34 cellular contexts compared by ENCODE assay signal in genomic region chr20:15370370-15370769, GRCh38.
"Had no signal": no experiment of that assay in that cellular context is flagged by ENCODE, and none has a peak within 500 bp of the region (broad histone marks: within the 10 kb centered on the region; RNA-seq: fewer than 3 reads in every experiment).

No MANE protein-coding gene starts in this region.

- H3K36me3 ChIP-seq: adrenal gland, ascending aorta, brain microvascular endothelial cell, breast epithelium, cardiac muscle cell had no signal

- ATAC-seq: activated naive CD4-positive, alpha-beta T cell treated with anti-CD3 and anti-CD28 coated beads, Interleukin-2, amount 50 U/mL, for 72 hours; activated naive CD8-positive, alpha-beta T cell treated with anti-CD3 and anti-CD28 coated beads, Interleukin-2, amount 50 U/mL, for 24 hours; activated T-cell treated with anti-CD3 and anti-CD28 coated beads, Interleukin-2, amount 50 U/mL, for 4 hours; activated T-cell treated with anti-CD3 and anti-CD28 coated beads, Interleukin-2, amount 50 U/mL, for 72 hours; activated T-helper 17 cell treated with anti-CD3 and anti-CD28 coated beads, Interleukin-2, amount 50 U/mL, for 72 hours; body of pancreas had no signal

- H3K4me1 ChIP-seq: adrenal gland, ascending aorta, body of pancreas, breast epithelium had no signal

- H3K27ac ChIP-seq: adrenal gland, ascending aorta, body of pancreas, brain microvascular endothelial cell, breast epithelium, cardiac muscle cell had no signal

- H3K27me3 ChIP-seq: adrenal gland, ascending aorta, body of pancreas, brain microvascular endothelial cell, breast epithelium, cardiac muscle cell had no signal

- FAIRE-seq: astrocyte, bronchial epithelial cell had no signal

- DNase-seq: activated effector memory CD4-positive, alpha-beta T cell treated with anti-CD3 and anti-CD28 coated beads, Interleukin-2, amount 50 U/mL, for 16 hours; activated effector memory CD4-positive, alpha-beta T cell treated with Interleukin-2 at 50 U/mL for 16 hours; activated gamma-delta T cell; activated gamma-delta T cell treated with Interleukin-2 at 50 U/mL for 16 hours; activated naive CD4-positive, alpha-beta T cell; activated naive CD4-positive, alpha-beta T cell treated with anti-CD3 and anti-CD28 coated beads for 36 hours; activated naive CD4-positive, alpha-beta T cell treated with anti-CD3 and anti-CD28 coated beads, Interleukin-2, amount 10 ng/mL, durations not matched to agents 7 days and 5 days; activated naive CD4-positive, alpha-beta T cell treated with anti-CD3 and anti-CD28 coated beads, Interleukin-2, amount 50 U/mL, for 16 hours; activated naive CD4-positive, alpha-beta T cell treated with Interleukin-2 at 50 U/mL for 16 hours; activated naive CD8-positive, alpha-beta T cell treated with anti-CD3 and anti-CD28 coated beads for 36 hours; activated naive CD8-positive, alpha-beta T cell treated with anti-CD3 and anti-CD28 coated beads, Interleukin-2, amount 10 ng/mL, durations not matched to agents 7 days and 5 days; activated naive CD8-positive, alpha-beta T cell treated with anti-CD3 and anti-CD28 coated beads, Interleukin-2, amount 50 U/mL, for 24 hours; activated T-cell treated with anti-CD3 and anti-CD28 coated beads, Interleukin-2, amount 50 U/mL, for 1 hour; activated T-cell treated with anti-CD3 and anti-CD28 coated beads, Interleukin-2, amount 50 U/mL, for 24 hours; activated T-cell treated with anti-CD3 and anti-CD28 coated beads, Interleukin-2, amount 50 U/mL, for 4 hours; activated T-cell treated with anti-CD3 and anti-CD28 coated beads, Interleukin-2, amount 50 U/mL, for 48 hours; activated T-cell treated with anti-CD3 and anti-CD28 coated beads, Interleukin-2, amount 50 U/mL, for 72 hours; adrenal gland; amniotic stem cell; amygdala; anterior cingulate cortex; aorta; body of pancreas; brain microvascular endothelial cell; caudate nucleus; central memory CD4-positive, alpha-beta T cell; cerebellar nuclear complex had no signal

- H3K4me3 ChIP-seq: adrenal gland, ascending aorta, body of pancreas, breast epithelium, cardiac muscle cell had no signal

- H3K9me3 ChIP-seq: adrenal gland, ascending aorta, body of pancreas, breast epithelium had no signal
